In the genomic region with DNA sequence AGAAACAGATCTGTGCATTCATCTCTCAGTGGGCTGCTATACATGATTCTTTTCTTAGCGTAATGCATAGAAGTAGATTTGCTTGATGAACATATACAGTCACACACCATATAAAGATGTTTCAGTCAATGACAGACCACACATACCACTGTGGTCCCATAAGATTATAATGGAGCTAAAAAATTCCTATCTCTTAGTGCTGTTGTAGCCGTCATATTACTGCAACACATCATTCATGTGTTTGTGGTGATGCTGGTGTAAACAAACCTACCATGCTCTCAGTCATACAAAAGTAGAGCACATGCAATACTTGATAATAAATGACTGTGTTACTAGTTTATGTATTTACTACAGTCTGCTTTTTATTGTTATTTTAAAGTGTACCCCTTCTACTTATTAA, we compare ENCODE assay signal across 23 cellular contexts.
"Had no signal": no experiment of that assay in that cellular context is flagged by ENCODE, and none has a peak within 500 bp of the region (broad histone marks: within the 10 kb centered on the region; RNA-seq: fewer than 3 reads in every experiment).

No MANE protein-coding gene starts in this region.

- H3K27ac Mint-ChIP-seq: activated naive CD8-positive, alpha-beta T cell; activated T-helper 2 cell treated with anti-CD3 and anti-CD28 coated beads, Interferon-gamma antibody, Interleukin-2, Interleukin-4, amounts not matched to agents 10 μg/mL and 5 μg/mL and 100 μg/mL, durations not matched to agents 14 hours and 24 hours and 36 hours; progenitor cell of endocrine pancreas had no signal

- H3K27me3 ChIP-seq: adrenal gland, breast epithelium, foreskin keratinocyte, neural progenitor cell, sigmoid colon, upper lobe of left lung had no signal

- H3K9me3 ChIP-seq: adrenal gland, breast epithelium, lower lobe of right lung, sigmoid colon, upper lobe of left lung had no signal

- H3K36me3 ChIP-seq: adrenal gland, breast epithelium, lower lobe of right lung, neural progenitor cell, sigmoid colon, upper lobe of left lung, WERI-Rb-1 had no signal

- H3K27ac ChIP-seq: adrenal gland, breast epithelium, coronary artery, lower lobe of right lung, neural progenitor cell, sigmoid colon, WERI-Rb-1 had no signal

- H3K27me3 Mint-ChIP-seq: activated naive CD8-positive, alpha-beta T cell; naive B cell; progenitor cell of endocrine pancreas had no signal

- DNase-seq: activated CD4-positive, alpha-beta T cell treated with anti-CD3 and anti-CD28 coated beads for 1 hour; activated CD4-positive, alpha-beta T cell treated with anti-CD3 and anti-CD28 coated beads, Interleukin-2, amount 50 U/mL, for 1 hour; activated naive CD4-positive, alpha-beta T cell; activated T-cell treated with anti-CD3 and anti-CD28 coated beads, Interleukin-2, amount 50 U/mL, for 1 hour; adrenal gland; cerebellar nuclear complex; kidney; lower lobe of right lung; naive B cell; retina; sigmoid colon; stimulated activated CD4-positive, alpha-beta T cell treated with anti-CD3 and anti-CD28 coated beads, Interleukin-2, amount 100 ng/mL, for 48 hours; stimulated activated naive CD4-positive, alpha-beta T cell treated with Interleukin-2 at 50 U/mL for 16 hours; T-helper 1 cell; upper lobe of left lung; WERI-Rb-1 had no signal

- ATAC-seq: foreskin keratinocyte, lower lobe of right lung had no signal

- H3K4me3 ChIP-seq: adrenal gland, breast epithelium, coronary artery, lower lobe of right lung, neural progenitor cell, sigmoid colon, upper lobe of left lung had no signal

- H3K4me3 Mint-ChIP-seq: activated naive CD8-positive, alpha-beta T cell; naive B cell; neural progenitor cell had no signal
